Comparison of ENCODE assay signal across 23 cellular contexts in the genomic region with DNA sequence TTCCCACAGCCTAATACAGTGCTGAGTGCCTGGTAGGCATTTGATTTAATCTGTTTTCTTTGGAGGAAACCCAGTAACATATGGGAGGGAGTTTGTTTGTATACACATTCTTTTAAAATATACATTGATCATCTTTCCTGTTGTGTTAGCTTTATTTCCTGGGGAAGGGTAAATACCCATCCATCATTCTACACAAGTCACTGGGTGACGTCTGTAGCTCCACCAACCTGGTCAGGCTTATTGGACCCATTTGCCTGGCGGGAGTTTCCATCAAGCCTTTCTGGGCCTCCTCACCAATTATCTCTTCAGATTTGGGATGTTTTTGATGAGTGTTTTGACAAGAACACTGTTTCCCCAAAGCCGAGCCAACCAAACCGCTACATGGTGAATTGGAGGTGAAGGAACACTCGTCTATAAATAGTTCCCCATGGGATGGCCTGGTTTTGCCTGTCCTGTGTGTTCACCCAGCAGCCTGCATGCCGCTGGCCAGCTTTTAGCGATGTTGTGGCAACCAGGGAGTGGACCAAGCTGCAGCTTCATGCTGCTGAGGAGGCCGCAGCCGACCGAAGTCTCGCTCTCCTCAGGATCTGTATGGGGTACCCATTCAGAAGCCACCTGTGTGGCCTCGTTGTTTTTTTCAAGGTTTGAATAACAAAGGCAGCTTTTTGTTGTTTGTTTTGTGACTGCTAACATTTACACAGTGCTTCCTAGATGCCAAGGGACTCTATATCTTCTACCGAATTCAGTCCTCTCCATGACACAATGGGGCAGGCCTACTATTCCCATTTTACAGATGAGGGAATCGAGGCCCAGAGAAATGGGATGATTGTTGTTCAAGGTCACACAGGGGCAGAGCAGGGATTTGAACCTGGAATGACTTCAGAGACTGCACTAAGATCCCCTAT. TPM values are rescaled to one million over a fixed set of nuclear protein-coding genes. Genes with fewer than 3 reads are reported as not detected.
DNase-seq lines count a peak whose midpoint lies in the region; ATAC-seq, FAIRE-seq and TF ChIP-seq lines count a peak whose summit lies in the region.
"Had no signal": no experiment of that assay in that cellular context is flagged by ENCODE, and none has a peak within 500 bp of the region (broad histone marks: within the 10 kb centered on the region; RNA-seq: fewer than 3 reads in every experiment).

No MANE protein-coding gene starts in this region.

- H2BK15ac ChIP-seq in H9 (ENCODE audit: low read depth, low read length) (no peak overlapping the region), mesenchymal stem cell (ENCODE audit: low read depth, poor library complexity, severe bottlenecking) (no peak overlapping the region)

- H3K4me1 Mint-ChIP-seq in activated T-cell treated with anti-CD3 and anti-CD28 coated beads, Interleukin-2, amount 50 U/mL, for 72 hours (ENCODE audit: low read depth) = peaks cover 87% of the 10 kb centered on the region
- H3K4me1 Mint-ChIP-seq in H9 (peaks cover 23 to 33% of the 10 kb centered on the region in 2 experiments), astrocyte (ENCODE audit: low read depth, unreplicated experiment) (peaks cover 44% of the 10 kb centered on the region)
- H3K4me1 Mint-ChIP-seq: nephron had no signal

- no peaks in the 10 kb centered on the region for H4K20me1 ChIP-seq in H9 (ENCODE audit: control insufficient read depth, insufficient read depth, insufficient read length)
- H4K20me1 ChIP-seq in astrocyte (ENCODE audit: insufficient read depth, low read length) = no peaks in the 10 kb centered on the region

- H3K79me1 ChIP-seq in H9 (ENCODE audit: insufficient read depth, low read depth, low read length, poor library complexity, severe bottlenecking) (no peaks in the 10 kb centered on the region), mesenchymal stem cell (replicated peaks; ENCODE audit: low read length, poor library complexity, severe bottlenecking) (no peaks in the 10 kb centered on the region)

- H3K14ac ChIP-seq in H9 (ENCODE audit: insufficient read depth, low read length) = no peak overlapping the region
- H3K14ac ChIP-seq in mesenchymal stem cell (ENCODE audit: low read length in 2 of 2) = peak overlapping the region in 1 of 2 experiments; percentile 71

- H3K23ac ChIP-seq in H9 (ENCODE audit: insufficient read length, low read depth, low read length) = no peak overlapping the region
- peak overlapping the region in 1 of 2 experiments; percentile 83 for H3K23ac ChIP-seq in mesenchymal stem cell (ENCODE audit: low read length in 2 of 2)

- H2BK120ac ChIP-seq in H9 (ENCODE audit: low read depth, low read length, poor library complexity, severe bottlenecking) = no peak overlapping the region
- peak overlapping the region; percentile 59 for H2BK120ac ChIP-seq in mesenchymal stem cell (ENCODE audit: low read depth, low read length)

- H3K18ac ChIP-seq in H9 (ENCODE audit: insufficient read length, low read depth, low read length) (no peak overlapping the region), mesenchymal stem cell (ENCODE audit: low read depth in 1 of 2, low read length in 2 of 2) (peak overlapping the region; percentile 3 to 90)

- no peak for DNase-seq in activated T-cell treated with anti-CD3 and anti-CD28 coated beads, Interleukin-2, amount 50 U/mL, for 72 hours
- DNase-seq in activated T-cell treated with anti-CD3 and anti-CD28 coated beads, Interleukin-2, amount 50 U/mL, for 48 hours = no peak
- DNase-seq in H9 (peak; percentile 69), astrocyte (ENCODE audit: low read depth) (no peak), mesenchymal stem cell (peak; percentile 52), SHP77 treated with DMSO at 0.1 percent for 48 hours (lab: John Stamatoyannopoulos, UW) (no peak)
- no peak for DNase-seq in activated CD4-positive, CD25-positive, alpha-beta regulatory T cell (lab: John Stamatoyannopoulos, UW)
- DNase-seq: activated effector memory CD4-positive, alpha-beta T cell treated with Interleukin-2 at 50 U/mL for 16 hours; activated naive CD8-positive, alpha-beta T cell treated with anti-CD3 and anti-CD28 coated beads, Interleukin-2, amount 50 U/mL, for 24 hours; C1 segment of cervical spinal cord; left colon; MG63; NCI-H1436; NCI-H510A treated with DMSO at 0.1 percent for 48 hours; substantia nigra had no signal

- H4K91ac ChIP-seq in H9 (ENCODE audit: insufficient read length, low read depth, low read length) (no peak overlapping the region), mesenchymal stem cell (ENCODE audit: low read length) (peak overlapping the region; percentile 75)

- no peak overlapping the region for H3K4me2 ChIP-seq in H9 (ENCODE audit: insufficient read depth, insufficient read length, low read length)
- no peak overlapping the region for H3K4me2 ChIP-seq in astrocyte (ENCODE audit: low read length)
- no peak overlapping the region for H3K4me2 ChIP-seq in mesenchymal stem cell (ENCODE audit: low read length, poor library complexity, severe bottlenecking)

- H2BK12ac ChIP-seq in H9 (ENCODE audit: insufficient read length, low read depth, low read length) = no peak overlapping the region
- H2BK12ac ChIP-seq in mesenchymal stem cell (ENCODE audit: low read length in 2 of 2) = peak overlapping the region; percentile 75 to 80

- H3K23me2 ChIP-seq in H9 (ENCODE audit: insufficient read length, low read depth, low read length, poor library complexity, severe bottlenecking) = no peaks in the 10 kb centered on the region

- H3K4me1 ChIP-seq in H9 (ENCODE audit: insufficient read depth, low read length) (no peaks in the 10 kb centered on the region; the same call in 1 of the 2 replicates), astrocyte (ENCODE audit: insufficient read depth, low read length) (peaks cover 33% of the 10 kb centered on the region), mesenchymal stem cell (ENCODE audit: control insufficient read depth, insufficient read depth, low read depth, low read length) (peaks cover 4% of the 10 kb centered on the region)

- H3K27ac ChIP-seq in H9 (ENCODE audit: insufficient read length, low read depth, low read length) (no peak overlapping the region), astrocyte (ENCODE audit: low read depth, low read length) (no peak overlapping the region), mesenchymal stem cell (ENCODE audit: low read length, poor library complexity, severe bottlenecking) (no peak overlapping the region)
- H3K27ac ChIP-seq: RWPE1 had no signal

- H3K9ac ChIP-seq in H9 (ENCODE audit: extremely low read depth, insufficient read length, low read length) (no peak overlapping the region), astrocyte (ENCODE audit: low read length) (no peak overlapping the region), mesenchymal stem cell (ENCODE audit: low read length) (no peak overlapping the region)

- H3K27ac Mint-ChIP-seq in activated T-cell treated with anti-CD3 and anti-CD28 coated beads, Interleukin-2, amount 50 U/mL, for 72 hours = no peak overlapping the region
- H3K27ac Mint-ChIP-seq in H9 = no peak overlapping the region
- peak overlapping the region; percentile 98 for H3K27ac Mint-ChIP-seq in astrocyte (ENCODE audit: unreplicated experiment)

- H3T11ph ChIP-seq in H9 (ENCODE audit: low read length) = no peak overlapping the region

- H2AFZ ChIP-seq in H9 (ENCODE audit: low read length) (no peak overlapping the region), astrocyte (ENCODE audit: low read depth, low read length) (no peak overlapping the region), mesenchymal stem cell (ENCODE audit: low read depth, low read length) (no peak overlapping the region)

- WGBS in H9 (ENCODE audit: extremely low coverage, insufficient read length, low lambda C conversion rate) = no CpG with 5 or more reads among the region's 14 CpGs
- WGBS in mesenchymal stem cell = 70% methylated on average over 12 of the region's 14 CpGs

- H3K79me2 ChIP-seq in H9 (ENCODE audit: insufficient read depth, low read length) = no peaks in the 10 kb centered on the region
- H3K79me2 ChIP-seq in astrocyte (ENCODE audit: insufficient read depth, low read length) = no peaks in the 10 kb centered on the region

- H3K9me3 ChIP-seq in H9 (ENCODE audit: control insufficient read depth, low read depth, low read length) (no peaks in the 10 kb centered on the region), astrocyte (ENCODE audit: insufficient read depth, low read depth, low read length) (no peaks in the 10 kb centered on the region), mesenchymal stem cell (ENCODE audit: control insufficient read depth, low read length) (no peaks in the 10 kb centered on the region)
- H3K9me3 ChIP-seq: HAP-1, MG63 had no signal

- no peak overlapping the region for H3K4ac ChIP-seq in H9 (ENCODE audit: low read depth, low read length)
- peak overlapping the region in 1 of 2 experiments; percentile 85 for H3K4ac ChIP-seq in mesenchymal stem cell (ENCODE audit: low read depth in 1 of 2, low read length in 2 of 2)

- no peak overlapping the region for H2BK5ac ChIP-seq in H9 (ENCODE audit: insufficient read length, low read length)
- no peak overlapping the region for H2BK5ac ChIP-seq in mesenchymal stem cell (ENCODE audit: low read depth, low read length, poor library complexity, severe bottlenecking)

- peaks cover 3 to 6% of the 10 kb centered on the region in 2 donors for H3K36me3 Mint-ChIP-seq in activated T-cell treated with anti-CD3 and anti-CD28 coated beads, Interleukin-2, amount 50 U/mL, for 72 hours (ENCODE audit: insufficient read depth in 2 of 2)
- H3K36me3 Mint-ChIP-seq in H9 (ENCODE audit: insufficient read depth in 1 of 3, low read depth in 3 of 3) = no peaks in the 10 kb centered on the region; a peak in 1 of 7 replicates
- no peaks in the 10 kb centered on the region for H3K36me3 Mint-ChIP-seq in astrocyte (ENCODE audit: low read depth, unreplicated experiment)

- no peak overlapping the region for H3K56ac ChIP-seq in H9 (ENCODE audit: insufficient read length, low read depth, low read length)

- no peak overlapping the region for H2BK20ac ChIP-seq in H9 (ENCODE audit: low read depth, low read length, poor library complexity, severe bottlenecking)

- no peak for TF ChIP-seq CTCF in H9 (conservative IDR thresholded peaks at IDR 0.05)
- no peak for TF ChIP-seq CTCF in astrocyte (IDR thresholded peaks at IDR 0.05; ENCODE audit: insufficient read depth, low read depth, low read length)

- no peak overlapping the region for H4K5ac ChIP-seq in H9 (ENCODE audit: insufficient read length, low read depth, low read length)

- H3K27me3 ChIP-seq in H9 (ENCODE audit: insufficient read depth, low read length) = peaks cover 80% of the 10 kb centered on the region
- H3K27me3 ChIP-seq in astrocyte (ENCODE audit: insufficient read depth, low read length) = peaks cover 29% of the 10 kb centered on the region
- H3K27me3 ChIP-seq in mesenchymal stem cell (ENCODE audit: control insufficient read depth in 1 of 2, insufficient read depth in 1 of 2, low read length in 2 of 2) = peaks cover 0 to 13% of the 10 kb centered on the region in 2 experiments

- H3K4me3 ChIP-seq in astrocyte (ENCODE audit: insufficient read depth, low read depth, low read length) (no peak overlapping the region), mesenchymal stem cell (ENCODE audit: insufficient read depth in 1 of 2, low read depth in 1 of 2, low read length in 2 of 2) (no peak overlapping the region)
- H3K4me3 ChIP-seq: HAP-1, MG63 had no signal

- peaks cover 7% of the 10 kb centered on the region for H3K27me3 Mint-ChIP-seq in activated T-cell treated with anti-CD3 and anti-CD28 coated beads, Interleukin-2, amount 50 U/mL, for 72 hours (ENCODE audit: low read depth)
- peaks cover 100% of the 10 kb centered on the region for H3K27me3 Mint-ChIP-seq in H9 (ENCODE audit: low read depth)
- H3K27me3 Mint-ChIP-seq in astrocyte (ENCODE audit: low read depth, unreplicated experiment) = peaks cover 3% of the 10 kb centered on the region
- H3K27me3 Mint-ChIP-seq: activated naive CD8-positive, alpha-beta T cell treated with anti-CD3 and anti-CD28 coated beads, Interleukin-2, amount 50 U/mL, for 24 hours; IgD-negative memory B cell had no signal

- H4K8ac ChIP-seq in H9 (replicated peaks; ENCODE audit: insufficient read length, low read depth, low read length) (no peak overlapping the region), mesenchymal stem cell (ENCODE audit: low read length) (peak overlapping the region; percentile 10)

- H3K9me3 Mint-ChIP-seq in activated T-cell treated with anti-CD3 and anti-CD28 coated beads, Interleukin-2, amount 50 U/mL, for 72 hours = no peaks in the 10 kb centered on the region
- H3K9me3 Mint-ChIP-seq in H9 (peaks cover 0 to 14% of the 10 kb centered on the region in 2 experiments; a peak in 1 of 5 replicates), astrocyte (ENCODE audit: unreplicated experiment) (peaks cover 2% of the 10 kb centered on the region)
- H3K9me3 Mint-ChIP-seq: activated naive CD8-positive, alpha-beta T cell treated with anti-CD3 and anti-CD28 coated beads, Interleukin-2, amount 50 U/mL, for 24 hours; IgD-negative memory B cell; nephron had no signal

- peak overlapping the region; percentile 15 to 64 for H3K4me3 Mint-ChIP-seq in activated T-cell treated with anti-CD3 and anti-CD28 coated beads, Interleukin-2, amount 50 U/mL, for 72 hours
- H3K4me3 Mint-ChIP-seq in H9 (no peak overlapping the region), astrocyte (ENCODE audit: unreplicated experiment) (no peak overlapping the region)
- H3K4me3 Mint-ChIP-seq: brain, nephron had no signal

- no peak overlapping the region for H2AK5ac ChIP-seq in H9 (ENCODE audit: insufficient read length, low read length)
- H2AK5ac ChIP-seq in mesenchymal stem cell (ENCODE audit: low read length, severe bottlenecking) = no peak overlapping the region

- no peak for ATAC-seq in activated T-cell treated with anti-CD3 and anti-CD28 coated beads, Interleukin-2, amount 50 U/mL, for 72 hours (replicated peaks in 1 of 2)
- no peak for ATAC-seq in GM19397 (IDR thresholded peaks at IDR 0.05; ENCODE audit: unreplicated experiment)
- ATAC-seq: left colon had no signal

- H3K36me3 ChIP-seq in astrocyte (ENCODE audit: insufficient read depth, low read length) (no peaks in the 10 kb centered on the region), mesenchymal stem cell (ENCODE audit: control insufficient read depth in 1 of 2, insufficient read depth in 2 of 2, low read depth in 1 of 2, low read length in 2 of 2) (no peaks in the 10 kb centered on the region)
- H3K36me3 ChIP-seq: HAP-1, MG63 had no signal

- FAIRE-seq in astrocyte (lab: Jason Lieb, UNC) = no peak
- FAIRE-seq: A204.1 had no signal

RNA-seq across cellular contexts. Expression of gene PLXNC1, which starts 22.6 kb away (rescaled TPM):
- 10 to 100 TPM; 11.3 to 14.1 TPM for total RNA-seq in activated T-cell treated with anti-CD3 and anti-CD28 coated beads, Interleukin-2, amount 50 U/mL, for 72 hours
- total RNA-seq in H9 (2021) = 0.53 and 1.2 TPM in 2 replicates
- 5.8 and 6.9 TPM in 2 replicates for total RNA-seq in astrocyte
- polyA plus RNA-seq in mesenchymal stem cell (2013, experiment 1 of 2) = 2.2 TPM
- polyA plus RNA-seq in mesenchymal stem cell (2013, experiment 2 of 2) = 2.3 TPM
- total RNA-seq: G401 had no signal

Comparison
In these comparisons a context has a peak if more than half of its experiments do, and no peak if none do; other contexts are left out.
1. DNase-seq: peak in H9 (single experiment) and mesenchymal stem cell (single experiment); none in activated T-cell treated with anti-CD3 and anti-CD28 coated beads, Interleukin-2, amount 50 U/mL, for 72 hours (0 of 2), activated T-cell treated with anti-CD3 and anti-CD28 coated beads, Interleukin-2, amount 50 U/mL, for 48 hours (0 of 2), astrocyte (single experiment), SHP77 treated with DMSO at 0.1 percent for 48 hours (single experiment) and activated CD4-positive, CD25-positive, alpha-beta regulatory T cell (0 of 4).
2. H3K4me3 Mint-ChIP-seq: peak in activated T-cell treated with anti-CD3 and anti-CD28 coated beads, Interleukin-2, amount 50 U/mL, for 72 hours (2 of 2); none in H9 (0 of 2) and astrocyte (single experiment).